Comparison of ENCODE assay signal across 8 cellular contexts in genomic region chr2:195532628-195533271, GRCh38.
A peak's percentile ranks its signal among the peaks of the same experiment; 100 is the strongest.
DNase-seq lines count a peak whose midpoint lies in the region; ATAC-seq, FAIRE-seq and TF ChIP-seq lines count a peak whose summit lies in the region.

No MANE protein-coding gene starts in this region.

- peak overlapping the region; percentile 96 to 97 for H3K27ac Mint-ChIP-seq in stimulated activated naive CD8-positive, alpha-beta T cell treated with anti-CD3 and anti-CD28 coated beads, Interleukin-15, amount 100 ng/mL, for 72 hours

- intact Hi-C loops in kidney (cut with DNase I) (no loop called here), Right ventricle myocardium inferior (cut with DNase I) (no loop called here)

- H3K79me2 ChIP-seq in GM23248 (ENCODE audit: insufficient read depth): no peaks in the 10 kb centered on the region

- H3F3A ChIP-seq in GM23248 (ENCODE audit: insufficient read depth): peaks cover 50% of the 10 kb centered on the region

- H3K4me3 Mint-ChIP-seq in stimulated activated naive CD8-positive, alpha-beta T cell treated with anti-CD3 and anti-CD28 coated beads, Interleukin-15, amount 100 ng/mL, for 72 hours: peak overlapping the region; percentile 82 to 83

- in situ Hi-C loops in GM23248 (cut with MboI): no loop called here

- H3K4me1 ChIP-seq in GM23248 (ENCODE audit: insufficient read depth) (peaks cover 47% of the 10 kb centered on the region), kidney (ENCODE audit: control insufficient read depth in 1 of 2, insufficient read depth in 1 of 2, low read depth in 1 of 2, low read length in 2 of 2) (peaks cover 0 to 6% of the 10 kb centered on the region in 2 donors), right atrium auricular region (peaks cover 0 to 11% of the 10 kb centered on the region in 2 donors)

- no peaks in the 10 kb centered on the region for H3K27me3 Mint-ChIP-seq in stimulated activated naive CD8-positive, alpha-beta T cell treated with anti-CD3 and anti-CD28 coated beads, Interleukin-15, amount 100 ng/mL, for 72 hours

- peak overlapping the region; percentile 73 for H2AFZ ChIP-seq in GM23248

- H3K9ac ChIP-seq in GM23248: peak overlapping the region; percentile 90
- H3K9ac ChIP-seq in kidney (ENCODE audit: low read length in 2 of 2): no peak overlapping the region

- peaks cover 73% of the 10 kb centered on the region for H3K4me1 Mint-ChIP-seq in stimulated activated naive CD8-positive, alpha-beta T cell treated with anti-CD3 and anti-CD28 coated beads, Interleukin-15, amount 100 ng/mL, for 72 hours

- H3K9me3 Mint-ChIP-seq in stimulated activated naive CD8-positive, alpha-beta T cell treated with anti-CD3 and anti-CD28 coated beads, Interleukin-15, amount 100 ng/mL, for 72 hours: peaks cover 0 to 10% of the 10 kb centered on the region in 2 donors

- FAIRE-seq in kidney (lab: Jason Lieb, UNC): no peak

- H3K27me3 ChIP-seq in GM23248 (replicated peaks; ENCODE audit: insufficient read depth) (no peaks in the 10 kb centered on the region), right atrium auricular region (no peaks in the 10 kb centered on the region)

- no peaks in the 10 kb centered on the region for H3K9me2 ChIP-seq in GM23248 (ENCODE audit: insufficient read depth)

- H3K4me3 ChIP-seq in GM12864 (ENCODE audit: low read depth, low read length) (peak overlapping the region; percentile 33), GM23248 (peak overlapping the region; percentile 79), NB4 (ENCODE audit: low read depth, low read length) (peak overlapping the region; percentile 59), choroid plexus epithelial cell (ENCODE audit: low read depth, low read length) (peak overlapping the region; percentile 22), kidney (ENCODE audit: low read length in 2 of 2) (peak overlapping the region in 1 of 2 donors; percentile 32), right atrium auricular region (no peak overlapping the region)

- DNase-seq in GM12864 (ENCODE audit: low read depth) (no peak), GM23248 (peak; percentile 75), NB4 (ENCODE audit: low read depth) (peak; percentile 72), choroid plexus epithelial cell (ENCODE audit: low read depth) (peak; percentile 68), kidney (no peak), right atrium auricular region (ENCODE audit: low spot score) (no peak), Right ventricle myocardium inferior (ENCODE audit: missing footprints) (no peak)
- DNase-seq in stimulated activated naive CD8-positive, alpha-beta T cell treated with anti-CD3 and anti-CD28 coated beads, Interleukin-15, amount 100 ng/mL, for 72 hours: peak in 1 of 2 donors; percentile 29

- H3K36me3 ChIP-seq in GM23248 (ENCODE audit: low read depth) (no peaks in the 10 kb centered on the region), kidney (ENCODE audit: control insufficient read depth in 1 of 2, insufficient read depth in 2 of 2, low read length in 2 of 2) (no peaks in the 10 kb centered on the region), right atrium auricular region (no peaks in the 10 kb centered on the region)

- no peaks in the 10 kb centered on the region for H3K9me3 ChIP-seq in GM23248 (ENCODE audit: low read depth)
- H3K9me3 ChIP-seq in kidney (ENCODE audit: control insufficient read depth in 1 of 2, low read length in 2 of 2): no peaks in the 10 kb centered on the region
- H3K9me3 ChIP-seq in right atrium auricular region: no peaks in the 10 kb centered on the region

- H3K4me2 ChIP-seq in GM23248 (ENCODE audit: unreplicated experiment): peak overlapping the region; percentile 83

- WGBS in GM23248 (ENCODE audit: low coverage in 1 of 2, low lambda C conversion rate in 2 of 2, missing lambda C conversion rate in 2 of 2), 2 experiments: 2 to 3% methylated on average over 5 of the region's 5 CpGs

- no peak for TF ChIP-seq CTCF in GM12864 (IDR thresholded peaks at IDR 0.05; ENCODE audit: low read depth, low read length, missing control alignments)
- TF ChIP-seq CTCF in NB4 (IDR thresholded peaks at IDR 0.05; ENCODE audit: low read depth, low read length): no peak
- no peak for TF ChIP-seq CTCF in choroid plexus epithelial cell (conservative IDR thresholded peaks at IDR 0.05; ENCODE audit: low read depth, low read length)
- no peak for TF ChIP-seq CTCF in kidney (IDR thresholded peaks at IDR 0.05; ENCODE audit: borderline replicate concordance, extremely low read depth, insufficient read depth)
- no peak for TF ChIP-seq CTCF in right atrium auricular region (IDR thresholded peaks at IDR 0.05)

- ATAC-seq in stimulated activated naive CD8-positive, alpha-beta T cell treated with anti-CD3 and anti-CD28 coated beads, Interleukin-15, amount 100 ng/mL, for 72 hours: no peak
- no peak for ATAC-seq in Right ventricle myocardium inferior

- H4K20me1 ChIP-seq in GM23248 (ENCODE audit: insufficient read depth): no peaks in the 10 kb centered on the region

- TF ChIP-seq POLR2A in NB4 (IDR thresholded peaks at IDR 0.05; ENCODE audit: extremely low read depth, insufficient read length): no peak

- peak overlapping the region; percentile 95 for H3K27ac ChIP-seq in GM23248
- H3K27ac ChIP-seq in kidney (ENCODE audit: low read depth in 2 of 2, low read length in 2 of 2): no peak overlapping the region
- no peak overlapping the region for H3K27ac ChIP-seq in right atrium auricular region

Comparison
In these comparisons a context has a peak if more than half of its experiments do, and no peak if none do; other contexts are left out.
1. DNase-seq: peak in GM23248 (single experiment), NB4 (single experiment) and choroid plexus epithelial cell (single experiment); none in GM12864 (single experiment), kidney (single experiment), right atrium auricular region (single experiment) and Right ventricle myocardium inferior (single experiment).
2. H3K4me3 ChIP-seq: peak in GM12864 (single experiment), GM23248 (single experiment), NB4 (single experiment) and choroid plexus epithelial cell (single experiment); none in right atrium auricular region (0 of 2).